In genomic region chr1:111769517-111770146, GRCh38 we compare ENCODE assay signal across 8 cellular contexts. TPM values are rescaled to one million over a fixed set of nuclear protein-coding genes. Genes with fewer than 3 reads are reported as not detected.
DNase-seq lines count a peak whose midpoint lies in the region; ATAC-seq, FAIRE-seq and TF ChIP-seq lines count a peak whose summit lies in the region.

No MANE protein-coding gene starts in this region.

- TF ChIP-seq CTCF in SK-N-SH (IDR thresholded peaks at IDR 0.05) (peak; percentile 87), kidney (IDR thresholded peaks at IDR 0.05; ENCODE audit: borderline replicate concordance, extremely low read depth, insufficient read depth) (peak; percentile 77)

- H3K36me3 ChIP-seq in SK-N-SH (replicated peaks in 1 of 2; ENCODE audit: control insufficient read depth in 1 of 2, insufficient read depth in 2 of 2, low read length in 1 of 2) (peaks cover 46 to 52% of the 10 kb centered on the region in 2 experiments), kidney (ENCODE audit: control insufficient read depth in 1 of 2, insufficient read depth in 2 of 2, low read length in 2 of 2) (peaks cover 11 to 12% of the 10 kb centered on the region in 2 donors)

- no peaks in the 10 kb centered on the region for H3K4me1 ChIP-seq in SK-N-SH (ENCODE audit: control insufficient read depth in 1 of 2, insufficient read depth in 2 of 2, low read depth in 1 of 2, low read length in 1 of 2)
- peaks cover 3 to 6% of the 10 kb centered on the region in 2 donors for H3K4me1 ChIP-seq in kidney (ENCODE audit: control insufficient read depth in 1 of 2, insufficient read depth in 1 of 2, low read depth in 1 of 2, low read length in 2 of 2)

- TF ChIP-seq EP300 in SK-N-SH (IDR thresholded peaks at IDR 0.05; ENCODE audit: borderline replicate concordance in 1 of 2, low read depth in 1 of 2, low read length in 1 of 2): no peak

- H3K27ac ChIP-seq in SK-N-SH (ENCODE audit: low read depth in 2 of 2, low read length in 1 of 2): no peak overlapping the region
- no peak overlapping the region for H3K27ac ChIP-seq in kidney (ENCODE audit: low read depth in 2 of 2, low read length in 2 of 2)

- H4K20me1 ChIP-seq in SK-N-SH (ENCODE audit: insufficient read depth): no peaks in the 10 kb centered on the region; the same call in 1 of the 2 replicates

- H3K79me2 ChIP-seq in SK-N-SH (ENCODE audit: insufficient read depth): peaks cover 6% of the 10 kb centered on the region; the same call in 1 of the 2 replicates

- H3K9ac ChIP-seq in SK-N-SH (no peak overlapping the region), kidney (ENCODE audit: low read length in 2 of 2) (no peak overlapping the region)

- H3K9me3 ChIP-seq in SK-N-SH: no peaks in the 10 kb centered on the region
- no peaks in the 10 kb centered on the region for H3K9me3 ChIP-seq in kidney (ENCODE audit: control insufficient read depth in 1 of 2, low read length in 2 of 2)

- no peak overlapping the region for H3K4me2 ChIP-seq in SK-N-SH

- TF ChIP-seq RAD21 in SK-N-SH (IDR thresholded peaks at IDR 0.05; ENCODE audit: low read length): peak; percentile 87

- CTCF ChIA-PET in SK-N-SH (lab: Yijun Ruan, JAX): interaction anchor here (0.6 to 5.8 kb wide), 53 partner anchors 8 to 612 kb away, joined by 3 to 64 read pairs (median 4); partner anchors contain the start of genes ADORA3, DDX20, INKA2 and OVGP1

- H3K9me2 ChIP-seq in SK-N-SH: no peaks in the 10 kb centered on the region

- H3K4me3 ChIP-seq in SK-N-SH (ENCODE audit: low read depth in 2 of 2, low read length in 1 of 2): no peak overlapping the region
- peak overlapping the region; percentile 10 for H3K4me3 ChIP-seq in kidney (ENCODE audit: low read length in 2 of 2)

- peak; percentile 93 for FAIRE-seq in kidney (lab: Jason Lieb, UNC)

- H3F3A ChIP-seq in SK-N-SH (replicated peaks; ENCODE audit: insufficient read depth): peaks cover 14% of the 10 kb centered on the region

- intact Hi-C loops in kidney (cut with DNase I): no loop called here

- 39% methylated on average over 6 of the region's 6 CpGs for WGBS in SK-N-SH (ENCODE audit: low lambda C conversion rate)

- DNase-seq in DMS 273 (lab: John Stamatoyannopoulos, UW; ENCODE audit: unreplicated experiment) (peak; percentile 82), DMS 273 treated with DMSO at 0.1 percent for 48 hours (lab: John Stamatoyannopoulos, UW) (no peak), M059J (ENCODE audit: low read depth) (peak; percentile 70), SK-N-SH (peak; percentile 66), brain pericyte (ENCODE audit: low read depth, low spot score) (peak; percentile 27), kidney (no peak)
- peak in 2 of 3 donors; percentile 13 to 14 for DNase-seq in stimulated activated CD4-positive, alpha-beta T cell treated with anti-CD3 and anti-CD28 coated beads, TNF-alpha, amount 100 ng/mL, for 48 hours (ENCODE audit: low read depth in 3 of 3)

- no peaks in the 10 kb centered on the region for H3K27me3 ChIP-seq in SK-N-SH (ENCODE audit: insufficient read depth)

- no peak overlapping the region for H2AFZ ChIP-seq in SK-N-SH (ENCODE audit: low read depth)

- POLR2A ChIA-PET in SK-N-SH (lab: Yijun Ruan, JAX): interaction anchor here (0.6 kb wide), 1 partner anchor 11 kb away, joined by 3 read pairs; no protein-coding TSS in a partner anchor

- ATAC-seq in HG03521 (IDR thresholded peaks at IDR 0.05; ENCODE audit: unreplicated experiment): no peak

TF ChIP-seq in SK-N-SH, 30 proteins besides CTCF, POLR2A, EP300 and RAD21:
- TF ChIP-seq NFIC (IDR thresholded peaks at IDR 0.05; ENCODE audit: borderline replicate concordance) (no peak), JUND (IDR thresholded peaks at IDR 0.05) (no peak), YY1 (IDR thresholded peaks at IDR 0.05; ENCODE audit: low read depth) (no peak), SMC3 (IDR thresholded peaks at IDR 0.05; ENCODE audit: low read depth, low read length) (peak; percentile 72), MXI1 (IDR thresholded peaks at IDR 0.05; ENCODE audit: low read depth, low read length) (no peak)

RNA-seq across cellular contexts. Expression of gene DDX20, which starts 13.9 kb away (rescaled TPM):
- 28.6 and 42.0 TPM in 2 replicates for total RNA-seq in M059J (2014; rRNA removed; shearing (Covaris generic))
- polyA plus RNA-seq in SK-N-SH (2012; rRNA removed) (3.8 and 5.3 TPM in 2 replicates), kidney (ENCODE audit: insufficient read depth, low read depth, low replicate concordance) (5.5 TPM)
- polyA plus RNA-seq in SK-N-SH (2012; cell fraction: cytosol; rRNA removed): 4.6 and 5.0 TPM in 2 replicates
- polyA plus RNA-seq in SK-N-SH (2012; cell fraction: nucleus; rRNA removed): 5.8 and 10.6 TPM in 2 replicates
- total RNA-seq in kidney: 9.6 TPM

RNA-seq across cellular contexts. Expression of gene INKA2, which starts 30.4 kb away (rescaled TPM):
- 2.9 TPM in 2 replicates for total RNA-seq in M059J (2014; rRNA removed; shearing (Covaris generic))
- polyA plus RNA-seq in SK-N-SH (2012; rRNA removed) (1.1 and 1.2 TPM in 2 replicates), kidney (ENCODE audit: insufficient read depth, low read depth, low replicate concordance) (3.5 TPM)
- 0.70 and 0.90 TPM in 2 replicates for polyA plus RNA-seq in SK-N-SH (2012; cell fraction: cytosol; rRNA removed)
- 1.5 and 1.7 TPM in 2 replicates for polyA plus RNA-seq in SK-N-SH (2012; cell fraction: nucleus; rRNA removed)
- total RNA-seq in kidney: 5.6 TPM

Comparison
In these comparisons a context has a peak if more than half of its experiments do, and no peak if none do; other contexts are left out.
1. DNase-seq: peak in DMS 273 (single experiment), M059J (single experiment), SK-N-SH (single experiment), brain pericyte (single experiment) and stimulated activated CD4-positive, alpha-beta T cell treated with anti-CD3 and anti-CD28 coated beads, TNF-alpha, amount 100 ng/mL, for 48 hours (2 of 3); none in DMS 273 treated with DMSO at 0.1 percent for 48 hours (single experiment) and kidney (single experiment).
2. H3K4me3 ChIP-seq: peak in kidney (2 of 2); none in SK-N-SH (0 of 2).